In the genomic region with DNA sequence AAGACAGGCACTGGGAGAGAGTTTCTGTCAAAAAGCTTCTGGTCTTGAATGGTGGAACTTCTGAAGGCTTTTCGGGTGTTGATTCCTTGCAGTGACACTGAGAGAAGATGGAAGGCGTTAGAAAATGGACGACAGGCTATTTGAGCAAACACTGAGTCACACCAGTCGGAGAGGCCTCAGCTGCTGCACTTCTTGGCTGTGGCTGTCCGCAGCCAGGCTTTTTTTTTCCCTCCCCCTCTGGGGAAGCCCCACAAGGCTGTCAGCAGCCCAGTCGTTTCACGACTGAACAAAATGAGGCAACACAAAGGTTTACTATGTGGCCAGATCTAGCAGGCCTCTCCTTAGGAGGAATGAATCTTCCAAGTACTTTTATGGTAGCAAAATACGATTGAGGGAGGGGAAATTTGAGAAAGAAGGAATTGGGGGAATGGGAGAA, we compare ENCODE assay signal across 8 cellular contexts. TPM values are rescaled to one million over a fixed set of nuclear protein-coding genes. Genes with fewer than 3 reads are reported as not detected.
DNase-seq lines count a peak whose midpoint lies in the region; ATAC-seq and TF ChIP-seq lines count a peak whose summit lies in the region.

No MANE protein-coding gene starts in this region.

- H3K4me3 ChIP-seq in SK-N-SH (ENCODE audit: low read depth in 2 of 2, low read length in 1 of 2) (no peak overlapping the region), lung (no peak overlapping the region)

- CTCF ChIA-PET in SK-N-SH (lab: Yijun Ruan, JAX) = interaction anchor here (0.8 to 16.9 kb wide), 4 partner anchors 24 to 188 kb away, joined by 3 to 111 read pairs (median 12); partner anchors contain the start of gene AHDC1

- no peak overlapping the region; the same call in 1 of the 2 replicates for H3K4me2 ChIP-seq in SK-N-SH

- POLR2A ChIA-PET in SK-N-SH (lab: Yijun Ruan, JAX) = no interaction called here

- TF ChIP-seq CTCF in SK-N-SH (IDR thresholded peaks at IDR 0.05) (no peak), lung (IDR thresholded peaks at IDR 0.05; ENCODE audit: control extremely low read depth, extremely low read depth) (no peak)

- peaks cover 45% of the 10 kb centered on the region for H3K79me2 ChIP-seq in SK-N-SH (ENCODE audit: insufficient read depth)

- DNase-seq in EH (ENCODE audit: low read depth) (peak; percentile 96), HCEC 1CT (peak; percentile 93), SK-N-SH (no peak), lung (ENCODE audit: low spot score) (peak; percentile 70), SK-N-DZ (ENCODE audit: low spot score) (no peak)
- DNase-seq in stimulated activated CD8-positive, alpha-beta memory T cell treated with anti-CD3 and anti-CD28 coated beads, Interleukin-2, amount 100 ng/mL, for 48 hours (ENCODE audit: low read depth in 2 of 2) = peak; percentile 37 to 38

- H3K9me3 ChIP-seq in SK-N-SH (no peaks in the 10 kb centered on the region), lung (ENCODE audit: control insufficient read depth in 2 of 2, insufficient read depth in 1 of 2, low read length in 1 of 2) (no peaks in the 10 kb centered on the region)

- H3F3A ChIP-seq in SK-N-SH (replicated peaks; ENCODE audit: insufficient read depth) = peaks cover 16% of the 10 kb centered on the region

- no peaks in the 10 kb centered on the region for H3K9me2 ChIP-seq in SK-N-SH

- peak overlapping the region; percentile 26 to 67; a peak in 3 of 4 replicates for H3K27ac ChIP-seq in SK-N-SH (ENCODE audit: low read depth in 2 of 2, low read length in 1 of 2)
- H3K27ac ChIP-seq in cingulate gyrus (ENCODE audit: low read depth, low read length) = peak overlapping the region; percentile 91
- H3K27ac ChIP-seq in lung (ENCODE audit: low read depth in 1 of 2, low read length in 1 of 2) = peak overlapping the region; percentile 15 to 77

- TF ChIP-seq EP300 in SK-N-SH (IDR thresholded peaks at IDR 0.05; ENCODE audit: borderline replicate concordance in 1 of 2, low read depth in 1 of 2, low read length in 1 of 2) = no peak

- TF ChIP-seq RAD21 in SK-N-SH (IDR thresholded peaks at IDR 0.05; ENCODE audit: low read length) = no peak

- H3K27me3 ChIP-seq in SK-N-SH (ENCODE audit: insufficient read depth) (no peaks in the 10 kb centered on the region), lung (ENCODE audit: control insufficient read depth, insufficient read depth) (no peaks in the 10 kb centered on the region)

- 35% methylated on average over 8 of the region's 8 CpGs for WGBS in SK-N-SH (ENCODE audit: low lambda C conversion rate)
- WGBS in lung, 2 donors = 33 to 58% methylated on average over 8 of the region's 8 CpGs

- peaks cover 46 to 50% of the 10 kb centered on the region in 2 experiments for H3K36me3 ChIP-seq in SK-N-SH (replicated peaks in 1 of 2; ENCODE audit: control insufficient read depth in 1 of 2, insufficient read depth in 2 of 2, low read length in 1 of 2)
- H3K36me3 ChIP-seq in lung (ENCODE audit: control insufficient read depth in 2 of 2, insufficient read depth in 2 of 2, low read length in 2 of 2) = peaks cover 33 to 37% of the 10 kb centered on the region in 2 donors

- H2AFZ ChIP-seq in SK-N-SH (ENCODE audit: low read depth) = peak overlapping the region; percentile 65; the same call in 1 of the 2 replicates

- H3K9ac ChIP-seq in SK-N-SH = peak overlapping the region; percentile 33; the same call in 1 of the 2 replicates

- peak; percentile 94 for ATAC-seq in lung (ENCODE audit: insufficient read depth, low FRiP score)
- no peak for ATAC-seq in GM21526 (IDR thresholded peaks at IDR 0.05; ENCODE audit: low FRiP score, unreplicated experiment)

- peaks cover 0 to 14% of the 10 kb centered on the region in 2 experiments; a peak in 1 of 4 replicates for H3K4me1 ChIP-seq in SK-N-SH (ENCODE audit: control insufficient read depth in 1 of 2, insufficient read depth in 2 of 2, low read depth in 1 of 2, low read length in 1 of 2)
- H3K4me1 ChIP-seq in lung (ENCODE audit: control insufficient read depth in 2 of 2, insufficient read depth in 2 of 2, low read length in 2 of 2) = peaks cover 6 to 25% of the 10 kb centered on the region in 2 donors

- H4K20me1 ChIP-seq in SK-N-SH (ENCODE audit: insufficient read depth) = peaks cover 2% of the 10 kb centered on the region

TF ChIP-seq in SK-N-SH, 30 proteins besides CTCF, POLR2A, EP300 and RAD21 (continues in another document):
- TF ChIP-seq SIN3A (IDR thresholded peaks at IDR 0.05; ENCODE audit: borderline replicate concordance, low read depth, low read length) = peak; percentile 81; the same call in 1 of the 2 replicates
- TF ChIP-seq TEAD4 (IDR thresholded peaks at IDR 0.05; ENCODE audit: borderline replicate concordance, insufficient read depth) = peak; percentile 75
- TF ChIP-seq, protein P1, sequence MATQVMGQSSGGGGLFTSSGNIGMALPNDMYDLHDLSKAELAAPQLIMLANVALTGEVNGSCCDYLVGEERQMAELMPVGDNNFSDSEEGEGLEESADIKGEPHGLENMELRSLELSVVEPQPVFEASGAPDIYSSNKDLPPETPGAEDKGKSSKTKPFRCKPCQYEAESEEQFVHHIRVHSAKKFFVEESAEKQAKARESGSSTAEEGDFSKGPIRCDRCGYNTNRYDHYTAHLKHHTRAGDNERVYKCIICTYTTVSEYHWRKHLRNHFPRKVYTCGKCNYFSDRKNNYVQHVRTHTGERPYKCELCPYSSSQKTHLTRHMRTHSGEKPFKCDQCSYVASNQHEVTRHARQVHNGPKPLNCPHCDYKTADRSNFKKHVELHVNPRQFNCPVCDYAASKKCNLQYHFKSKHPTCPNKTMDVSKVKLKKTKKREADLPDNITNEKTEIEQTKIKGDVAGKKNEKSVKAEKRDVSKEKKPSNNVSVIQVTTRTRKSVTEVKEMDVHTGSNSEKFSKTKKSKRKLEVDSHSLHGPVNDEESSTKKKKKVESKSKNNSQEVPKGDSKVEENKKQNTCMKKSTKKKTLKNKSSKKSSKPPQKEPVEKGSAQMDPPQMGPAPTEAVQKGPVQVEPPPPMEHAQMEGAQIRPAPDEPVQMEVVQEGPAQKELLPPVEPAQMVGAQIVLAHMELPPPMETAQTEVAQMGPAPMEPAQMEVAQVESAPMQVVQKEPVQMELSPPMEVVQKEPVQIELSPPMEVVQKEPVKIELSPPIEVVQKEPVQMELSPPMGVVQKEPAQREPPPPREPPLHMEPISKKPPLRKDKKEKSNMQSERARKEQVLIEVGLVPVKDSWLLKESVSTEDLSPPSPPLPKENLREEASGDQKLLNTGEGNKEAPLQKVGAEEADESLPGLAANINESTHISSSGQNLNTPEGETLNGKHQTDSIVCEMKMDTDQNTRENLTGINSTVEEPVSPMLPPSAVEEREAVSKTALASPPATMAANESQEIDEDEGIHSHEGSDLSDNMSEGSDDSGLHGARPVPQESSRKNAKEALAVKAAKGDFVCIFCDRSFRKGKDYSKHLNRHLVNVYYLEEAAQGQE (IDR thresholded peaks at IDR 0.05; ENCODE audit: low read depth, low read length) = no peak
- peak; percentile 37 for TF ChIP-seq TCF12 (IDR thresholded peaks at IDR 0.05)
- TF ChIP-seq FOXM1 (IDR thresholded peaks at IDR 0.05; ENCODE audit: low read depth) = no peak
- no peak for TF ChIP-seq ELF1 (IDR thresholded peaks at IDR 0.05)
- peak; percentile 34; the same call in 1 of the 2 replicates for TF ChIP-seq JUND (IDR thresholded peaks at IDR 0.05)
- TF ChIP-seq FOSL2 (IDR thresholded peaks at IDR 0.05; ENCODE audit: borderline replicate concordance, low read depth) = peak; percentile 67
- peak; percentile 29; the same call in 1 of the 2 replicates for TF ChIP-seq PBX3 (IDR thresholded peaks at IDR 0.05)
- 0 out of 2 replicates have a peak, but pooled peaks have one; percentile 21 for TF ChIP-seq MAX (IDR thresholded peaks at IDR 0.05; ENCODE audit: low read depth)

RNA-seq across cellular contexts. Expression of gene GPR3, which starts 25.9 kb away (rescaled TPM):
- polyA plus RNA-seq in SK-N-SH (2012; rRNA removed) = 5.8 and 6.0 TPM in 2 replicates
- polyA plus RNA-seq in SK-N-SH (2012; cell fraction: cytosol; rRNA removed) = 2.4 and 3.7 TPM in 2 replicates
- polyA plus RNA-seq in SK-N-SH (2012; cell fraction: nucleus; rRNA removed) = 2.9 and 3.2 TPM in 2 replicates
- total RNA-seq in lung = under 1 TPM; 0.51 to 0.58 TPM
- 1 to 10 TPM; 1.3 to 1.8 TPM for polyA plus RNA-seq in lung
- 0.71 and 0.82 TPM in 2 replicates for polyA plus RNA-seq in SK-N-DZ (2014; cell fraction: cytosol; rRNA removed)
- 0.53 and 0.73 TPM in 2 replicates for polyA plus RNA-seq in SK-N-DZ (2014; cell fraction: nucleus; rRNA removed)

RNA-seq across cellular contexts. Expression of gene CD164L2, which starts 35.2 kb away (rescaled TPM):
- 0.05 TPM in 2 replicates for polyA plus RNA-seq in SK-N-SH (2012; rRNA removed)
- 0.03 and 0.05 TPM in 2 replicates for polyA plus RNA-seq in SK-N-SH (2012; cell fraction: cytosol; rRNA removed)
- 0.48 and 0.55 TPM in 2 replicates for polyA plus RNA-seq in SK-N-SH (2012; cell fraction: nucleus; rRNA removed)
- total RNA-seq in lung = 10 to 100 TPM in 1 of 2 donors, 1 to 10 TPM in 1; 6.3 to 19.8 TPM
- 10 to 100 TPM in 1 of 2 donors, 1 to 10 TPM in 1; 6.8 to 11.0 TPM for polyA plus RNA-seq in lung
- polyA plus RNA-seq in SK-N-DZ (2014; cell fraction: cytosol; rRNA removed) = not detected in 2 replicates
- polyA plus RNA-seq in SK-N-DZ (2014; cell fraction: nucleus; rRNA removed) = not detected in 2 replicates

RNA-seq across cellular contexts. Expression of gene FCN3, which starts 43.7 kb away (rescaled TPM):
- polyA plus RNA-seq in SK-N-SH (2012; rRNA removed) (not detected in 2 replicates), lung (100 to 1,000 TPM; 452 to 489 TPM)
- polyA plus RNA-seq in SK-N-SH (2012; cell fraction: cytosol; rRNA removed) = not detected in 2 replicates
- not detected in 2 replicates for polyA plus RNA-seq in SK-N-SH (2012; cell fraction: nucleus; rRNA removed)
- total RNA-seq in lung = 100 to 1,000 TPM in 1 of 2 donors, 10 to 100 TPM in 1; 36.6 to 611 TPM
- not detected in 2 replicates for polyA plus RNA-seq in SK-N-DZ (2014; cell fraction: cytosol; rRNA removed)
- not detected in 2 replicates for polyA plus RNA-seq in SK-N-DZ (2014; cell fraction: nucleus; rRNA removed)

RNA-seq across cellular contexts. Expression of gene MAP3K6, which starts 51.6 kb away (rescaled TPM):
- polyA plus RNA-seq in SK-N-SH (2012; rRNA removed) (14.5 and 17.3 TPM in 2 replicates), lung (10 to 100 TPM; 53.1 to 72.5 TPM)
- polyA plus RNA-seq in SK-N-SH (2012; cell fraction: cytosol; rRNA removed) = 3.9 and 6.9 TPM in 2 replicates
- polyA plus RNA-seq in SK-N-SH (2012; cell fraction: nucleus; rRNA removed) = 95.2 and 113 TPM in 2 replicates
- 10 to 100 TPM; 17.0 to 96.6 TPM for total RNA-seq in lung
- 1.1 and 1.7 TPM in 2 replicates for polyA plus RNA-seq in SK-N-DZ (2014; cell fraction: cytosol; rRNA removed)
- 21.1 and 28.0 TPM in 2 replicates for polyA plus RNA-seq in SK-N-DZ (2014; cell fraction: nucleus; rRNA removed)

Comparison
In these comparisons a context has a peak if more than half of its experiments do, and no peak if none do; other contexts are left out.
1. DNase-seq: peak in EH (single experiment), HCEC 1CT (single experiment), lung (single experiment) and stimulated activated CD8-positive, alpha-beta memory T cell treated with anti-CD3 and anti-CD28 coated beads, Interleukin-2, amount 100 ng/mL, for 48 hours (2 of 2); none in SK-N-SH (single experiment) and SK-N-DZ (single experiment).
2. RNA of gene FCN3, which starts 43.7 kb away (polyA plus RNA-seq): 452 to 489 TPM in lung; not detected in SK-N-SH; every median in the first group is over 100 times any median in the second.
3. Peak in every context shown above with its lines, with median percentiles within 50 percentile points of each other: H3K27ac ChIP-seq.